ENCODE assay signal across 8 cellular contexts in the genomic region with DNA sequence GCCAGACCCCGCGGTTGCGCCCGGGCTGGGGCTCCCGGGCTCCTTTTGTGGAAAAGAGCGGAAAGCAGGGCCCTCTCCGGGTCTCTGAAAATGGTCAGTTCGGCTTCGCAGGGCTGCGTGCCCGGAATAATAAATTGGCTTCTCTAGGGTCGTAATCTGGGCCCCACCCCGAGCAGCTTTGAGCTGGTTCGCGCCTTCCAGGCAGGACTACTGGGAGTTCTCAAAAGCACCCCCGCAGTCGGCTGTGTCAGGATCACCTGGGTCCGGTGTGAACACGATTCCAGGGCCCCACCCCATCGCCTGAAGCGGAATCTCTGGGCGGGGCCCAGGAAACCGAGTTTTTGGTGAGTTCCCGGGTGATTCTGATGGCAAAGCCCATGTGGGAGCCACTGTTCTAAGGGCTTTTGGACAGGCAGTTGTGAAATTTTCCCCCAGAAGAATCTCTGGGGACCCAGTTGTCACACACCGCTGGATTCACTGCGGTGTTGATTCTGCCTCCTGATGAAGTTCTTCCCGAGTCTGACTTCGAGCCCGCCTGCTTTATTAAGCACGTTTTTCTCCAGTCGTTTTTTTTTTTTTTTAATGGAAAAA.
DNase-seq lines count a peak whose midpoint lies in the region; ATAC-seq lines count a peak whose summit lies in the region.

No MANE protein-coding gene starts in this region.

- H3K9ac ChIP-seq in HUES64 (ENCODE audit: low read depth, low read length): peak overlapping the region; percentile 73

- peak overlapping the region; percentile 69 for H3K4me3 Mint-ChIP-seq in activated naive CD8-positive, alpha-beta T cell treated with anti-CD3 and anti-CD28 coated beads, Interleukin-2, amount 10 ng/mL, durations not matched to agents 7 days and 5 days

- H3K36me3 Mint-ChIP-seq in activated naive CD8-positive, alpha-beta T cell treated with anti-CD3 and anti-CD28 coated beads, Interleukin-2, amount 10 ng/mL, durations not matched to agents 7 days and 5 days: no peaks in the 10 kb centered on the region

- 2% methylated on average over 31 of the region's 31 CpGs for WGBS in HUES64
- 6% methylated on average over 31 of the region's 31 CpGs for WGBS in right cardiac atrium

- H3K27ac ChIP-seq in HUES64 (ENCODE audit: low read depth, low read length) (peak overlapping the region; percentile 37; the same call in 1 of the 2 replicates), right cardiac atrium (ENCODE audit: low read length) (no peak overlapping the region)

- peaks cover 5% of the 10 kb centered on the region for H3K9me3 Mint-ChIP-seq in activated naive CD8-positive, alpha-beta T cell treated with anti-CD3 and anti-CD28 coated beads, Interleukin-2, amount 10 ng/mL, durations not matched to agents 7 days and 5 days

- H3K4me1 Mint-ChIP-seq in activated naive CD8-positive, alpha-beta T cell treated with anti-CD3 and anti-CD28 coated beads, Interleukin-2, amount 10 ng/mL, durations not matched to agents 7 days and 5 days: peaks cover 4% of the 10 kb centered on the region

- no peaks in the 10 kb centered on the region for H3K36me3 ChIP-seq in HUES64 (ENCODE audit: insufficient read depth, low read length)

- in situ Hi-C loops in Caki2 (cut with HindIII; ENCODE audit: low pct_unique_long_range_greater_than_20kb, low sequenced_read_pairs): no loop called here

- H3K9me3 ChIP-seq in HUES64 (ENCODE audit: insufficient read depth, low read depth, low read length) (peaks cover 4% of the 10 kb centered on the region), right cardiac atrium (ENCODE audit: control insufficient read depth, low read length) (no peaks in the 10 kb centered on the region)

- no peak for ATAC-seq in activated naive CD8-positive, alpha-beta T cell treated with anti-CD3 and anti-CD28 coated beads, Interleukin-2, amount 10 ng/mL, durations not matched to agents 7 days and 5 days (ENCODE audit: low read depth)
- peak; percentile 9 to 47 for ATAC-seq in right cardiac atrium
- ATAC-seq in GM18858 (IDR thresholded peaks at IDR 0.05; ENCODE audit: unreplicated experiment): no peak
- ATAC-seq in HG03095 (IDR thresholded peaks at IDR 0.05; ENCODE audit: unreplicated experiment): no peak
- ATAC-seq in GM21447 (IDR thresholded peaks at IDR 0.05; ENCODE audit: unreplicated experiment): no peak

- POLR2A ChIA-PET in activated naive CD8-positive, alpha-beta T cell treated with anti-CD3 and anti-CD28 coated beads, Interleukin-2, amount 10 ng/mL, durations not matched to agents 7 days and 5 days (lab: Charles Lee): no interaction called here

- peaks cover 35% of the 10 kb centered on the region for H3K27me3 Mint-ChIP-seq in activated naive CD8-positive, alpha-beta T cell treated with anti-CD3 and anti-CD28 coated beads, Interleukin-2, amount 10 ng/mL, durations not matched to agents 7 days and 5 days

- peak overlapping the region; percentile 69 for H3K4me3 ChIP-seq in HUES64 (ENCODE audit: low read length)
- peak overlapping the region; percentile 81 for H3K4me3 ChIP-seq in right cardiac atrium (ENCODE audit: low read length)

- H3K4me1 ChIP-seq in HUES64 (ENCODE audit: insufficient read depth, low read length) (peaks cover 20% of the 10 kb centered on the region), right cardiac atrium (ENCODE audit: control insufficient read depth, insufficient read depth, low read length) (no peaks in the 10 kb centered on the region)

- peaks cover 45% of the 10 kb centered on the region for H3K27me3 ChIP-seq in HUES64 (ENCODE audit: insufficient read depth, low read length)
- H3K27me3 ChIP-seq in right cardiac atrium (ENCODE audit: control insufficient read depth, insufficient read depth): no peaks in the 10 kb centered on the region

- H3K27ac Mint-ChIP-seq in activated naive CD8-positive, alpha-beta T cell treated with anti-CD3 and anti-CD28 coated beads, Interleukin-2, amount 10 ng/mL, durations not matched to agents 7 days and 5 days: no peak overlapping the region

- intact Hi-C loops in right cardiac atrium (cut with DNase I): loop anchor here (2.0 to 10.0 kb wide), 4 partner anchors 263 to 703 kb away; partner anchors contain the start of gene TANC2 (in 1 of the 4)

- DNase-seq in Caki2 (ENCODE audit: low read depth) (peak; percentile 47), right cardiac atrium (peak; percentile 51 to 78 (median 73)), retina (peak; percentile 71)
- no peak for DNase-seq in activated naive CD8-positive, alpha-beta T cell treated with anti-CD3 and anti-CD28 coated beads, Interleukin-2, amount 10 ng/mL, durations not matched to agents 7 days and 5 days

Comparison
In these comparisons a context has a peak if more than half of its experiments do, and no peak if none do; other contexts are left out.
1. ATAC-seq: peak in right cardiac atrium (2 of 2); none in activated naive CD8-positive, alpha-beta T cell treated with anti-CD3 and anti-CD28 coated beads, Interleukin-2, amount 10 ng/mL, durations not matched to agents 7 days and 5 days (single experiment), GM18858 (single experiment), HG03095 (single experiment) and GM21447 (single experiment).